Comparison of ENCODE assay signal across 1 cellular context in genomic region chr9:131420913-131421312, GRCh38.
TF ChIP-seq lines count a peak whose summit lies in the region.

No MANE protein-coding gene starts in this region.

TF ChIP-seq in SK-N-SH treated with all-trans-retinoic acid at 6 μM for 48 hours, 23 proteins besides CTCF, POLR2A, EP300 and RAD21 (continued from another document):
- no peak for TF ChIP-seq CREB5 (CRISPR knock-in tag; IDR thresholded peaks at IDR 0.05; ENCODE audit: low read depth)
- no peak for TF ChIP-seq PPARA (CRISPR knock-in tag; IDR thresholded peaks at IDR 0.05; ENCODE audit: borderline replicate concordance)
- TF ChIP-seq SNAI2 (CRISPR knock-in tag; IDR thresholded peaks at IDR 0.05), result no peak
- no peak for TF ChIP-seq CSDC2 (CRISPR knock-in tag; IDR thresholded peaks at IDR 0.05)
- no peak for TF ChIP-seq ISL1 (CRISPR knock-in tag; IDR thresholded peaks at IDR 0.05)
- TF ChIP-seq TOX (CRISPR knock-in tag; IDR thresholded peaks at IDR 0.05; ENCODE audit: borderline replicate concordance), result no peak
- no peak for TF ChIP-seq POU6F1 (CRISPR knock-in tag; IDR thresholded peaks at IDR 0.05; ENCODE audit: borderline replicate concordance, low read depth)
- TF ChIP-seq ZFP30 (CRISPR knock-in tag; IDR thresholded peaks at IDR 0.05), result no peak
- no peak for TF ChIP-seq TCF4 (CRISPR knock-in tag; IDR thresholded peaks at IDR 0.05; ENCODE audit: borderline replicate concordance)
- TF ChIP-seq ARNTL (CRISPR knock-in tag; IDR thresholded peaks at IDR 0.05; ENCODE audit: borderline replicate concordance, low read depth), result no peak
- no peak for TF ChIP-seq ZNF565 (CRISPR knock-in tag; conservative IDR thresholded peaks at IDR 0.05; ENCODE audit: low read depth)
- TF ChIP-seq ZNF70 (CRISPR knock-in tag; IDR thresholded peaks at IDR 0.05), result no peak
- no peak for TF ChIP-seq CSRNP3 (CRISPR knock-in tag; IDR thresholded peaks at IDR 0.05)
TF ChIP-seq in SK-N-SH treated with all-trans-retinoic acid at 6 μM for 48 hours: peak in this region for 0.
